ENCODE assay signal across 8 cellular contexts in the genomic region with DNA sequence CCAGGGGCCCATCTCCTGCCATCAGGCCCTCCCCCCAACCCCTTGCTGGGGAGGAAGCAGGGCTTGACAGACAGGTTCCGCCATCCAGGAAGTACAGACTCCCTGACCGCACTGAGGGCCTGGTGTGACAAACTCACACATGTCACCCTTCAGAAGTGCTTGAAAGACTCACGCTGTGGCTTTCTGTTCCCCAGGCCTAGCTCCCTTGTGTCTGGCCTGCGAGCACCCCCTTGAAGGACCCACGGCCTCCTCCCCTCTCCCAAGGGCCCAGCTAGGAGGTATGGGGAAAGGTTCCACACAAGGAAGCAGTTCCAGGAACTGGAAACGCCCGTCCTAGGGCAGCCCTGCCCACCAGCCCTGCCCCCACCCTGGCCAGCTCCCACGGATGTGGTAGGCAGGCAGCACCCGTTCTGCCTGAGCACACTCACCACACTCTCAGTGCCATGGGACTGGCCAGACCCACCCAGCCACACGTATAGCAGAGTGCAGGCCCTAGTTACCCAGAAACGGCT. TPM values are rescaled to one million over a fixed set of nuclear protein-coding genes. Genes with fewer than 3 reads are reported as not detected.
DNase-seq lines count a peak whose midpoint lies in the region; ATAC-seq and TF ChIP-seq lines count a peak whose summit lies in the region.

No MANE protein-coding gene starts in this region.

- DNase-seq in GM13977 (ENCODE audit: low spot score), result peak; percentile 88
- DNase-seq in NOMO-1 (lab: John Stamatoyannopoulos, UW; ENCODE audit: unreplicated experiment in 2 of 2), result peak; percentile 78 to 79
- peak; percentile 61 for DNase-seq in activated T-cell treated with anti-CD3 and anti-CD28 coated beads, Interleukin-2, amount 50 U/mL, for 4 hours
- DNase-seq in immature natural killer cell, result peak; percentile 93 to 94 (median 93)
- DNase-seq in stimulated activated CD4-positive, alpha-beta T cell treated with anti-CD3 and anti-CD28 coated beads, Interleukin-2, amount 100 ng/mL, for 4 hours (ENCODE audit: low read depth), result peak; percentile 53
- no peak for DNase-seq in NCI-H1694 (lab: John Stamatoyannopoulos, UW)
- no peak for DNase-seq in GM23248

- no peaks in the 10 kb centered on the region for H3K9me3 Mint-ChIP-seq in activated T-cell treated with anti-CD3 and anti-CD28 coated beads, Interleukin-2, amount 50 U/mL, for 4 hours
- H3K9me3 Mint-ChIP-seq in immature natural killer cell, result peaks cover 0 to 2% (median 0%) of the 10 kb centered on the region in 6 donors

- peaks cover 4% of the 10 kb centered on the region for H3F3A ChIP-seq in GM23248 (ENCODE audit: insufficient read depth)

- no peaks in the 10 kb centered on the region for H3K9me2 ChIP-seq in GM23248 (ENCODE audit: insufficient read depth)

- peak overlapping the region; percentile 71 for H3K4me3 Mint-ChIP-seq in activated T-cell treated with anti-CD3 and anti-CD28 coated beads, Interleukin-2, amount 50 U/mL, for 4 hours
- H3K4me3 Mint-ChIP-seq in immature natural killer cell, result peak overlapping the region; percentile 80 to 95 (median 87)

- H3K4me3 ChIP-seq in GM23248, result no peak overlapping the region

- H2AFZ ChIP-seq in GM23248, result no peak overlapping the region

- peaks cover 46% of the 10 kb centered on the region for H3K36me3 Mint-ChIP-seq in activated T-cell treated with anti-CD3 and anti-CD28 coated beads, Interleukin-2, amount 50 U/mL, for 4 hours (ENCODE audit: insufficient read depth)
- H3K36me3 Mint-ChIP-seq in immature natural killer cell, result peaks cover 21 to 42% (median 22%) of the 10 kb centered on the region in 3 donors

- peaks cover 75% of the 10 kb centered on the region for H3K4me1 Mint-ChIP-seq in activated T-cell treated with anti-CD3 and anti-CD28 coated beads, Interleukin-2, amount 50 U/mL, for 4 hours (ENCODE audit: low read depth)
- peaks cover 92 to 96% of the 10 kb centered on the region in 2 donors for H3K4me1 Mint-ChIP-seq in immature natural killer cell

- no peak overlapping the region for H3K4me2 ChIP-seq in GM23248 (ENCODE audit: unreplicated experiment)

- H3K27ac Mint-ChIP-seq in immature natural killer cell, result peak overlapping the region; percentile 94 to 99 (median 98)

- peaks cover 15% of the 10 kb centered on the region for H3K4me1 ChIP-seq in GM23248 (ENCODE audit: insufficient read depth)

- no peak for TF ChIP-seq CTCF in GM13977 (IDR thresholded peaks at IDR 0.05; ENCODE audit: extremely low read depth, insufficient read depth, missing control alignments)

- no peaks in the 10 kb centered on the region for H4K20me1 ChIP-seq in GM23248 (ENCODE audit: insufficient read depth)

- in situ Hi-C loops in GM13977 (cut with MboI; ENCODE audit: low pct_unique_long_range_greater_than_20kb, low sequenced_read_pairs, unreplicated experiment) (no loop called here), GM23248 (cut with MboI) (no loop called here)

- 66 to 69% methylated on average over 11 of the region's 11 CpGs for WGBS in GM23248 (ENCODE audit: low coverage in 1 of 2, low lambda C conversion rate in 2 of 2, missing lambda C conversion rate in 2 of 2), 2 experiments

- no peaks in the 10 kb centered on the region for H3K9me3 ChIP-seq in GM23248 (ENCODE audit: low read depth)

- no peak overlapping the region for H3K27ac ChIP-seq in GM23248

- peaks cover 28% of the 10 kb centered on the region; the same call in 1 of the 2 replicates for H3K36me3 ChIP-seq in GM23248 (ENCODE audit: low read depth)

- peak; percentile 54 for ATAC-seq in HG02642 (IDR thresholded peaks at IDR 0.05; ENCODE audit: poor library complexity, unreplicated experiment)
- ATAC-seq in activated T-cell treated with anti-CD3 and anti-CD28 coated beads, Interleukin-2, amount 50 U/mL, for 4 hours, result peak; percentile 79 to 84

- no peak overlapping the region for H3K9ac ChIP-seq in GM23248

- peaks cover 68% of the 10 kb centered on the region for H3K79me2 ChIP-seq in GM23248 (ENCODE audit: insufficient read depth)

- no peaks in the 10 kb centered on the region for H3K27me3 Mint-ChIP-seq in activated T-cell treated with anti-CD3 and anti-CD28 coated beads, Interleukin-2, amount 50 U/mL, for 4 hours (ENCODE audit: low read depth)
- H3K27me3 Mint-ChIP-seq in immature natural killer cell (ENCODE audit: low read depth in 3 of 3), result peaks cover 19 to 42% (median 38%) of the 10 kb centered on the region in 3 donors

- H3K27me3 ChIP-seq in GM23248 (replicated peaks; ENCODE audit: insufficient read depth), result no peaks in the 10 kb centered on the region

RNA-seq across cellular contexts. Expression of a gene that starts 26.7 kb away (rescaled TPM):
- total RNA-seq in activated T-cell treated with anti-CD3 and anti-CD28 coated beads, Interleukin-2, amount 50 U/mL, for 4 hours, result 100 to 1,000 TPM; 135 to 141 (median 140) TPM
- polyA plus RNA-seq in immature natural killer cell, result 10 to 100 TPM; 39.1 to 55.0 (median 42.4) TPM
- total RNA-seq in GM23248 (2014; rRNA removed; shearing (Covaris generic)), result 315 and 361 TPM in 2 replicates
- polyA plus RNA-seq in GM23248 (2016; fragmentation: Nextera tagmentation; extraction: Ambion mirVana), result 142 and 143 TPM in 2 replicates

Comparison
In these comparisons a context has a peak if more than half of its experiments do, and no peak if none do; other contexts are left out.
1. DNase-seq: peak in GM13977 (single experiment), NOMO-1 (2 of 2), activated T-cell treated with anti-CD3 and anti-CD28 coated beads, Interleukin-2, amount 50 U/mL, for 4 hours (single experiment), immature natural killer cell (3 of 3) and stimulated activated CD4-positive, alpha-beta T cell treated with anti-CD3 and anti-CD28 coated beads, Interleukin-2, amount 100 ng/mL, for 4 hours (single experiment); none in NCI-H1694 (single experiment) and GM23248 (single experiment).